In the genomic region with DNA sequence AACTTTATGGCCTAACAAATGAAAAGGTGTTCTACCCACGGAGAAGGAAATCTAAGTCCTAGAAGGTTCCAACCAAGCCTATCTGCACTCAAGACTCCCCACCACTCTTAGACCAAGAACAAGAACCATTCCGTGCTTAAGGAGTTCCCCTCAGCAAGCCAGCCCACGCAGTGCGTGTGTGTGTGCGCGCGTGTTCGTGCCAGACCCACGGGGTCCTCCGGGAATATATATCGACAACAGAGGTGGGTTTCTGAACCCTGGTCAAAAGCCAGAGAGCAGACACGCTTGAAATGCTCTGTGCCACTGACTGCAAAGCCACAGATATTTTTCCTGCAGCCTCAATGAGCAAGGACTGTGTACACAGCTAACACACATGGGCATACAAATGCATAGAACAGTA, we compare ENCODE assay signal across 34 cellular contexts.
"Had no signal": no experiment of that assay in that cellular context is flagged by ENCODE, and none has a peak within 500 bp of the region (broad histone marks: within the 10 kb centered on the region; RNA-seq: fewer than 3 reads in every experiment).

No MANE protein-coding gene starts in this region.

- H3K27ac Mint-ChIP-seq: activated CD8-positive, alpha-beta T cell treated with anti-CD3 and anti-CD28 coated beads for 36 hours; activated naive CD8-positive, alpha-beta T cell treated with anti-CD3 and anti-CD28 coated beads, Interleukin-2, amount 10 ng/mL, durations not matched to agents 7 days and 5 days; activated T-cell treated with anti-CD3 and anti-CD28 coated beads, Interleukin-2, amount 50 U/mL, for 72 hours; activated T-helper 17 cell treated with anti-CD3 and anti-CD28 coated beads, Interleukin-2, amount 50 U/mL, for 72 hours; T-cell had no signal

- H3K4me3 Mint-ChIP-seq: activated CD8-positive, alpha-beta T cell treated with anti-CD3 and anti-CD28 coated beads for 36 hours; activated naive CD8-positive, alpha-beta T cell treated with anti-CD3 and anti-CD28 coated beads, Interleukin-2, amount 10 ng/mL, durations not matched to agents 7 days and 5 days; activated T-cell treated with anti-CD3 and anti-CD28 coated beads, Interleukin-2, amount 50 U/mL, for 72 hours; activated T-helper 17 cell treated with anti-CD3 and anti-CD28 coated beads, Interleukin-2, amount 50 U/mL, for 72 hours; T-cell had no signal

- H3K4me1 ChIP-seq: breast epithelium had no signal

- FAIRE-seq: astrocyte, RCC 7860 had no signal

- H3K4me1 Mint-ChIP-seq: activated naive CD8-positive, alpha-beta T cell treated with anti-CD3 and anti-CD28 coated beads, Interleukin-2, amount 10 ng/mL, durations not matched to agents 7 days and 5 days had no signal

- H3K36me3 ChIP-seq: breast epithelium, WERI-Rb-1 had no signal

- H3K27me3 Mint-ChIP-seq: activated CD8-positive, alpha-beta T cell treated with anti-CD3 and anti-CD28 coated beads for 36 hours; activated naive CD8-positive, alpha-beta T cell treated with anti-CD3 and anti-CD28 coated beads, Interleukin-2, amount 10 ng/mL, durations not matched to agents 7 days and 5 days; activated T-helper 17 cell treated with anti-CD3 and anti-CD28 coated beads, Interleukin-2, amount 50 U/mL, for 72 hours; T-cell had no signal

- H3K4me3 ChIP-seq: body of pancreas, breast epithelium, PC-9 had no signal

- ATAC-seq: activated CD8-positive, alpha-beta T cell treated with anti-CD3 and anti-CD28 coated beads for 36 hours; activated T-cell treated with anti-CD3 and anti-CD28 coated beads, Interleukin-2, amount 50 U/mL, for 72 hours; activated T-helper 17 cell treated with anti-CD3 and anti-CD28 coated beads, Interleukin-2, amount 50 U/mL, for 72 hours; body of pancreas; Right ventricle myocardium inferior; SK-N-SH treated with all-trans-retinoic acid at 6 μM for 48 hours; T-cell had no signal

- DNase-seq: activated CD4-positive, alpha-beta T cell treated with anti-CD3 and anti-CD28 coated beads for 1 hour; activated CD4-positive, alpha-beta T cell treated with anti-CD3 and anti-CD28 coated beads for 48 hours; activated CD4-positive, CD25-positive, alpha-beta regulatory T cell; activated CD8-positive, alpha-beta T cell treated with anti-CD3 and anti-CD28 coated beads for 36 hours; activated effector memory CD4-positive, alpha-beta T cell treated with anti-CD3 and anti-CD28 coated beads, Interleukin-2, amount 50 U/mL, for 16 hours; activated naive CD4-positive, alpha-beta T cell; activated naive CD4-positive, alpha-beta T cell treated with anti-CD3 and anti-CD28 coated beads, Interleukin-2, amount 50 U/mL, for 16 hours; activated naive CD8-positive, alpha-beta T cell treated with anti-CD3 and anti-CD28 coated beads, Interleukin-2, amount 10 ng/mL, durations not matched to agents 7 days and 5 days; activated T-cell treated with anti-CD3 and anti-CD28 coated beads, Interleukin-2, amount 50 U/mL, for 1 hour; activated T-cell treated with anti-CD3 and anti-CD28 coated beads, Interleukin-2, amount 50 U/mL, for 72 hours; amygdala; body of pancreas; Karpas-422; KBM-7; NCI-H1105; NCI-H1417 treated with DMSO at 0.1 percent for 48 hours; NCI-H2029; NCI-H345; NCI-H524 treated with DMSO at 0.1 percent for 48 hours; NCI-H748 treated with DMSO at 0.1 percent for 48 hours; NK-92 treated with Interleukin-12 subunit alpha and Interleukin-12 subunit beta, amount 100 ng/mL, for 24 hours; PC-9; SIG-M5; T-cell; T-helper 2 cell; T-helper 9 cell; WERI-Rb-1 had no signal

- H2AFZ ChIP-seq: PC-9 had no signal

- H3K9me3 ChIP-seq: body of pancreas had no signal

- H3K27me3 ChIP-seq: body of pancreas, breast epithelium had no signal

- H3K27ac ChIP-seq: body of pancreas, breast epithelium, PC-9, RWPE1, WERI-Rb-1 had no signal

- H3K4me2 ChIP-seq: PC-9 had no signal
